Comparison of ENCODE assay signal across 8 cellular contexts in genomic region chr6:2448826-2449571, GRCh38.
DNase-seq lines count a peak whose midpoint lies in the region; ATAC-seq and TF ChIP-seq lines count a peak whose summit lies in the region.

No MANE protein-coding gene starts in this region.

- H3K4me3 Mint-ChIP-seq in T-helper 17 cell: peak overlapping the region; percentile 3
- H3K4me3 Mint-ChIP-seq in naive B cell: peak overlapping the region; percentile 2 to 81 (median 38)

- H3K27me3 Mint-ChIP-seq in T-helper 17 cell: peaks cover 14% of the 10 kb centered on the region
- peaks cover 8 to 23% (median 12%) of the 10 kb centered on the region in 3 donors for H3K27me3 Mint-ChIP-seq in naive B cell

- H3K4me1 ChIP-seq in esophagus muscularis mucosa: peaks cover 6 to 19% (median 9%) of the 10 kb centered on the region in 4 donors

- 33% methylated on average over 22 of the region's 22 CpGs for WGBS in esophagus muscularis mucosa

- H3K36me3 ChIP-seq in esophagus muscularis mucosa: no peaks in the 10 kb centered on the region

- no peak for ATAC-seq in T-helper 17 cell
- ATAC-seq in naive B cell (ENCODE audit: low read depth in 2 of 2): peak in 1 of 2 donors; percentile 33
- ATAC-seq in GM21360 (IDR thresholded peaks at IDR 0.05; ENCODE audit: unreplicated experiment): no peak
- no peak for ATAC-seq in HG02884 (IDR thresholded peaks at IDR 0.05; ENCODE audit: unreplicated experiment)

- DNase-seq in AG04449 (ENCODE audit: low read depth, low spot score): peak; percentile 40
- peak; percentile 58 for DNase-seq in GM04504 (ENCODE audit: low read depth)
- peak; percentile 64 to 88 (median 70) for DNase-seq in NCI-H1417 (lab: John Stamatoyannopoulos, UW)
- DNase-seq in T-helper 17 cell: no peak
- DNase-seq in esophagus muscularis mucosa (ENCODE audit: extremely low spot score): no peak
- peak; percentile 16 for DNase-seq in naive B cell

- CTCF ChIA-PET in AG04449 (lab: Yijun Ruan, JAX): interaction anchor here (0.6 to 4.7 kb wide), 30 partner anchors 8 to 859 kb away, joined by 3 to 46 read pairs (median 4); no protein-coding TSS in a partner anchor

- H3K4me1 Mint-ChIP-seq in T-helper 17 cell: peaks cover 4% of the 10 kb centered on the region
- peaks cover 2 to 8% (median 5%) of the 10 kb centered on the region in 3 donors for H3K4me1 Mint-ChIP-seq in naive B cell

- no peak overlapping the region for H3K27ac ChIP-seq in esophagus muscularis mucosa (replicated peaks in 1 of 4)

- H3K9me3 ChIP-seq in T-helper 17 cell (ENCODE audit: control insufficient read depth, low read length, poor library complexity, severe bottlenecking) (no peaks in the 10 kb centered on the region), esophagus muscularis mucosa (no peaks in the 10 kb centered on the region)

- H3K36me3 Mint-ChIP-seq in T-helper 17 cell (ENCODE audit: low read depth) (no peaks in the 10 kb centered on the region), naive B cell (peaks cover 0 to 4% of the 10 kb centered on the region in 2 donors)

- no peak for TF ChIP-seq POLR2A in esophagus muscularis mucosa (IDR thresholded peaks at IDR 0.05; ENCODE audit: low read depth)

- intact Hi-C loops in esophagus muscularis mucosa (cut with DNase I): loop anchor here (2.0 to 5.0 kb wide), 2 partner anchors 242 to 844 kb away; no protein-coding TSS in a partner anchor

- H3K4me3 ChIP-seq in AG04449 (ENCODE audit: low read depth, low read length): peak overlapping the region; percentile 51
- H3K4me3 ChIP-seq in esophagus muscularis mucosa: peak overlapping the region; percentile 11 to 49 (median 34)

- POLR2A ChIA-PET in AG04449 (lab: Yijun Ruan, JAX): no interaction called here

- TF ChIP-seq CTCF in AG04449 (IDR thresholded peaks at IDR 0.05; ENCODE audit: insufficient read depth, low read length, missing control alignments) (peak; percentile 81), esophagus muscularis mucosa (IDR thresholded peaks at IDR 0.05) (peak; percentile 53 to 73 (median 68))

- TF ChIP-seq EP300 in esophagus muscularis mucosa (IDR thresholded peaks at IDR 0.05): no peak

- H3K27me3 ChIP-seq in esophagus muscularis mucosa: no peaks in the 10 kb centered on the region

- H3K27ac Mint-ChIP-seq in T-helper 17 cell (no peak overlapping the region), naive B cell (peak overlapping the region in 1 of 6 donors; percentile 66)

- H3K9me3 Mint-ChIP-seq in naive B cell: no peaks in the 10 kb centered on the region

Comparison
In these comparisons a context has a peak if more than half of its experiments do, and no peak if none do; other contexts are left out.
1. DNase-seq: peak in AG04449 (single experiment), GM04504 (single experiment), NCI-H1417 (3 of 3) and naive B cell (single experiment); none in T-helper 17 cell (0 of 3) and esophagus muscularis mucosa (single experiment).